ENCODE assay signal across 2 cellular contexts in genomic region chr20:62916703-62917476, GRCh38.
TF ChIP-seq lines count a peak whose summit lies in the region.

No MANE protein-coding gene starts in this region.

TF ChIP-seq in A549, 52 proteins besides CTCF, POLR2A, EP300 and RAD21:
- no peak for TF ChIP-seq RARB (CRISPR knock-in tag; IDR thresholded peaks at IDR 0.05)

TF ChIP-seq in GM23338, 12 proteins besides CTCF, POLR2A, EP300 and RAD21:
- no peak for TF ChIP-seq ZNF462 (CRISPR knock-in tag; IDR thresholded peaks at IDR 0.05)
- no peak for TF ChIP-seq EZH2phosphoT487 (IDR thresholded peaks at IDR 0.05; ENCODE audit: unreplicated experiment)
- no peak for TF ChIP-seq POLR2AphosphoS5 (IDR thresholded peaks at IDR 0.05; ENCODE audit: low read depth)
- TF ChIP-seq ZNF114 (CRISPR knock-in tag; IDR thresholded peaks at IDR 0.05) = no peak
- no peak for TF ChIP-seq CREB1 (CRISPR knock-in tag; IDR thresholded peaks at IDR 0.05; ENCODE audit: low read depth)
- no peak for TF ChIP-seq STAT1 (IDR thresholded peaks at IDR 0.05; ENCODE audit: unreplicated experiment)
- TF ChIP-seq ETS1 (IDR thresholded peaks at IDR 0.05) = no peak
- no peak for TF ChIP-seq REST (IDR thresholded peaks at IDR 0.05; ENCODE audit: unreplicated experiment)
- TF ChIP-seq NANOG (IDR thresholded peaks at IDR 0.05; ENCODE audit: borderline replicate concordance) = no peak
- no peak for TF ChIP-seq ZNF331 (CRISPR knock-in tag; IDR thresholded peaks at IDR 0.05; ENCODE audit: low read depth)
- no peak for TF ChIP-seq EZH2 (IDR thresholded peaks at IDR 0.05; ENCODE audit: low read depth, unreplicated experiment)
TF ChIP-seq in GM23338: peak in this region for 0.
